Comparison of ENCODE assay signal across 26 cellular contexts in genomic region chr11:31218847-31219246, GRCh38.
DNase-seq lines count a peak whose midpoint lies in the region; ATAC-seq, FAIRE-seq and TF ChIP-seq lines count a peak whose summit lies in the region.
"Had no signal": no experiment of that assay in that cellular context is flagged by ENCODE, and none has a peak within 500 bp of the region (broad histone marks: within the 10 kb centered on the region; RNA-seq: fewer than 3 reads in every experiment).

No MANE protein-coding gene starts in this region.

- no peak for TF ChIP-seq EP300 in H1 (IDR thresholded peaks at IDR 0.05; ENCODE audit: borderline replicate concordance in 1 of 2, low read depth in 2 of 2, low read length in 2 of 2)

- no peaks in the 10 kb centered on the region for H3K9me2 ChIP-seq in GM23338 (ENCODE audit: insufficient read depth)

- no peak overlapping the region for H2BK120ac ChIP-seq in H1 (replicated peaks; ENCODE audit: low read depth, low read length)

- no peak overlapping the region for H2AK5ac ChIP-seq in H1 (ENCODE audit: low read depth, low read length)

- H2BK12ac ChIP-seq in H1 (ENCODE audit: low read depth, low read length) = peak overlapping the region; percentile 82; the same call in 1 of the 2 replicates

- H3K56ac ChIP-seq in H1 (replicated peaks; ENCODE audit: insufficient read length, low read depth, low read length) = no peak overlapping the region

- no peak for TF ChIP-seq RAD21 in H1 (IDR thresholded peaks at IDR 0.05 in 1 of 2, conservative IDR thresholded peaks at IDR 0.05 in 1 of 2; ENCODE audit: low read depth in 2 of 2, low read length in 2 of 2)

- H3K27ac ChIP-seq in GM23338 (ENCODE audit: low read depth) (no peak overlapping the region), H1 (ENCODE audit: low read depth, low read length) (no peak overlapping the region)
- H3K27ac ChIP-seq: BLaER1, SK-N-MC had no signal

- no peak overlapping the region for H3K4me2 ChIP-seq in GM23338
- H3K4me2 ChIP-seq in H1 (ENCODE audit: insufficient read depth in 1 of 2, low read depth in 2 of 2, low read length in 2 of 2) = no peak overlapping the region
- H3K4me2 ChIP-seq: BLaER1 had no signal

- no peak overlapping the region for H4K5ac ChIP-seq in H1 (ENCODE audit: insufficient read length, low read depth, low read length)

- H3K4me3 ChIP-seq in GM23338 (no peak overlapping the region), H1 (ENCODE audit: extremely low read depth in 1 of 4, insufficient read depth in 2 of 4, low read depth in 3 of 4, low read length in 4 of 4) (no peak overlapping the region)
- H3K4me3 ChIP-seq: BLaER1, K562, SK-N-MC had no signal

- TF ChIP-seq POLR2A in H1 (IDR thresholded peaks at IDR 0.05; ENCODE audit: control extremely low read depth in 1 of 2, low read depth in 2 of 2, low read length in 2 of 2) = no peak

- H2BK5ac ChIP-seq in H1 (ENCODE audit: low read depth, low read length) = no peak overlapping the region

- H3K36me3 ChIP-seq in GM23338 (ENCODE audit: insufficient read depth) (no peaks in the 10 kb centered on the region), H1 (ENCODE audit: control insufficient read depth in 2 of 4, insufficient read depth in 4 of 4, low read length in 3 of 4) (no peaks in the 10 kb centered on the region)
- H3K36me3 ChIP-seq: BLaER1 had no signal

- H3K79me1 ChIP-seq in H1 (ENCODE audit: low read depth, low read length) = no peaks in the 10 kb centered on the region

- POLR2A ChIA-PET in H1 (lab: Charles Lee; ENCODE audit: partially characterized antibody) = interaction anchor here (0.6 kb wide), 2 partner anchors 128 to 169 kb away, joined by 3 to 4 read pairs; no protein-coding TSS in a partner anchor

- H3K4me1 Mint-ChIP-seq in GM23338 (peaks cover 5% of the 10 kb centered on the region; the same call in 2 of the 3 replicates), mesothelial cell of epicardium (peaks cover 4% of the 10 kb centered on the region), nephron progenitor cell (peaks cover 4% of the 10 kb centered on the region)
- H3K4me1 Mint-ChIP-seq in activated T-cell treated with anti-CD3 and anti-CD28 coated beads, Interleukin-2, amount 50 U/mL, for 24 hours (ENCODE audit: low read depth) = no peaks in the 10 kb centered on the region
- H3K4me1 Mint-ChIP-seq: CD4-positive, CD25-positive, alpha-beta regulatory T cell had no signal

- no peak overlapping the region for H3K4ac ChIP-seq in H1 (replicated peaks; ENCODE audit: insufficient read length, low read depth, low read length)

- H2BK20ac ChIP-seq in H1 (ENCODE audit: low read length) = no peak overlapping the region

- H2BK15ac ChIP-seq in H1 (ENCODE audit: low read length) = no peak overlapping the region

- no peaks in the 10 kb centered on the region for H3K79me2 ChIP-seq in GM23338 (replicated peaks; ENCODE audit: insufficient read depth)
- H3K79me2 ChIP-seq in H1 (ENCODE audit: control insufficient read depth in 1 of 2, insufficient read depth in 2 of 2, low read length in 2 of 2) = no peaks in the 10 kb centered on the region

- peak overlapping the region; percentile 45; the same call in 1 of the 2 replicates for H2AFZ ChIP-seq in GM23338
- H2AFZ ChIP-seq in H1 (ENCODE audit: low read length) = no peak overlapping the region

- no peak for ATAC-seq in GM23338
- no peak for ATAC-seq in GM19395 (IDR thresholded peaks at IDR 0.05; ENCODE audit: unreplicated experiment)
- ATAC-seq: K562 had no signal

- H3K23ac ChIP-seq in H1 (ENCODE audit: insufficient read length) = no peak overlapping the region

- no peak overlapping the region for H3K18ac ChIP-seq in H1 (ENCODE audit: extremely low read depth, low read length)

- 92% methylated on average over 2 of the region's 2 CpGs; no CpG with 5 or more reads in 1 of the 2 experiments for WGBS in H1 (ENCODE audit: extremely low coverage in 1 of 2, insufficient coverage in 1 of 2, insufficient read length in 1 of 2, insufficient replicate concordance in 2 of 2, low coverage in 1 of 2, low lambda C conversion rate in 2 of 2, missing lambda C conversion rate in 1 of 2), 2 experiments

- TF ChIP-seq CTCF in GM23338 (conservative IDR thresholded peaks at IDR 0.05; ENCODE audit: low read depth in 2 of 2) (no peak), H1 (IDR thresholded peaks at IDR 0.05; ENCODE audit: control extremely low read depth in 1 of 3, insufficient read depth in 1 of 3, low read depth in 1 of 3, low read length in 3 of 3) (no peak), mesothelial cell of epicardium (IDR thresholded peaks at IDR 0.05; ENCODE audit: unreplicated experiment) (no peak), nephron progenitor cell (IDR thresholded peaks at IDR 0.05) (no peak)

- H3F3A ChIP-seq in GM23338 (replicated peaks; ENCODE audit: low read depth) = no peaks in the 10 kb centered on the region

- H4K91ac ChIP-seq in H1 (replicated peaks; ENCODE audit: insufficient read length, low read length) = peak overlapping the region; percentile 81

- H3K27me3 ChIP-seq in GM23338 (ENCODE audit: insufficient read depth) = no peaks in the 10 kb centered on the region
- no peaks in the 10 kb centered on the region for H3K27me3 ChIP-seq in H1 (replicated peaks in 1 of 4; ENCODE audit: control insufficient read depth in 3 of 4, extremely low read depth in 1 of 4, insufficient read depth in 3 of 4, low read length in 3 of 4)
- H3K27me3 ChIP-seq: BLaER1 had no signal

- H3K4me3 Mint-ChIP-seq in GM23338 (no peak overlapping the region), mesothelial cell of epicardium (no peak overlapping the region), nephron progenitor cell (no peak overlapping the region)
- no peak overlapping the region for H3K4me3 Mint-ChIP-seq in activated T-cell treated with anti-CD3 and anti-CD28 coated beads, Interleukin-2, amount 50 U/mL, for 24 hours
- H3K4me3 Mint-ChIP-seq: CD4-positive, CD25-positive, alpha-beta regulatory T cell had no signal

- no peaks in the 10 kb centered on the region for H3K36me3 Mint-ChIP-seq in GM23338 (ENCODE audit: low read depth)
- no peaks in the 10 kb centered on the region for H3K36me3 Mint-ChIP-seq in mesothelial cell of epicardium
- H3K36me3 Mint-ChIP-seq in activated T-cell treated with anti-CD3 and anti-CD28 coated beads, Interleukin-2, amount 50 U/mL, for 24 hours (ENCODE audit: low read depth) = no peaks in the 10 kb centered on the region
- no peaks in the 10 kb centered on the region for H3K36me3 Mint-ChIP-seq in nephron progenitor cell (ENCODE audit: low read depth)
- H3K36me3 Mint-ChIP-seq: CD4-positive, CD25-positive, alpha-beta regulatory T cell had no signal

- H3K23me2 ChIP-seq in H1 (ENCODE audit: low read depth, low read length) = no peaks in the 10 kb centered on the region

- no peaks in the 10 kb centered on the region for H3K4me1 ChIP-seq in GM23338 (ENCODE audit: insufficient read depth)
- no peaks in the 10 kb centered on the region for H3K4me1 ChIP-seq in H1 (replicated peaks in 1 of 4; ENCODE audit: control insufficient read depth in 3 of 4, insufficient read depth in 4 of 4, low read length in 3 of 4)
- H3K4me1 ChIP-seq: BLaER1 had no signal

- H3K27ac Mint-ChIP-seq in GM23338 (peak overlapping the region; percentile 53), mesothelial cell of epicardium (peak overlapping the region; percentile 5), nephron progenitor cell (no peak overlapping the region)
- no peak overlapping the region for H3K27ac Mint-ChIP-seq in activated T-cell treated with anti-CD3 and anti-CD28 coated beads, Interleukin-2, amount 50 U/mL, for 24 hours
- H3K27ac Mint-ChIP-seq: CD4-positive, CD25-positive, alpha-beta regulatory T cell had no signal

- H3K27me3 Mint-ChIP-seq in GM23338 (ENCODE audit: insufficient read depth, low read depth, poor library complexity) (no peaks in the 10 kb centered on the region), mesothelial cell of epicardium (ENCODE audit: low read depth) (no peaks in the 10 kb centered on the region), nephron progenitor cell (ENCODE audit: low read depth, poor library complexity) (no peaks in the 10 kb centered on the region)
- no peaks in the 10 kb centered on the region for H3K27me3 Mint-ChIP-seq in activated T-cell treated with anti-CD3 and anti-CD28 coated beads, Interleukin-2, amount 50 U/mL, for 24 hours
- H3K27me3 Mint-ChIP-seq: CD4-positive, CD25-positive, alpha-beta regulatory T cell had no signal

- no peak overlapping the region for H4K8ac ChIP-seq in H1 (ENCODE audit: extremely low read depth, insufficient read depth, low read length)

- DNase-seq in GM23338 (ENCODE audit: low spot score) (no peak), NCI-H69 (lab: John Stamatoyannopoulos, UW) (peak; percentile 14), H1 (ENCODE audit: low read depth in 1 of 2, low spot score in 2 of 2) (no peak), mesothelial cell of epicardium (ENCODE audit: low spot score in 2 of 2, unreplicated experiment in 2 of 2) (no peak), SW480 (ENCODE audit: low spot score) (no peak), nephron progenitor cell (no peak)
- no peak for DNase-seq in activated T-cell treated with anti-CD3 and anti-CD28 coated beads, Interleukin-2, amount 50 U/mL, for 24 hours
- DNase-seq: CD4-positive, CD25-positive, alpha-beta regulatory T cell; Kasumi-1; MV-4-11; NCI-H1105; NCI-H146; NCI-H1930; NCI-H2107; NCI-H446 treated with DMSO at 0.1 percent for 48 hours; NCI-H526 treated with DMSO at 0.1 percent for 48 hours; SIG-M5 had no signal

- H3K9me3 Mint-ChIP-seq in GM23338 = no peaks in the 10 kb centered on the region
- H3K9me3 Mint-ChIP-seq in mesothelial cell of epicardium = no peaks in the 10 kb centered on the region
- H3K9me3 Mint-ChIP-seq in activated T-cell treated with anti-CD3 and anti-CD28 coated beads, Interleukin-2, amount 50 U/mL, for 24 hours = no peaks in the 10 kb centered on the region
- H3K9me3 Mint-ChIP-seq in nephron progenitor cell = no peaks in the 10 kb centered on the region

- CTCF ChIA-PET in H1 (lab: Charles Lee; ENCODE audit: partially characterized antibody) = interaction anchor here (0.6 to 1.3 kb wide), 10 partner anchors 8 to 590 kb away, joined by 3 to 6 read pairs (median 3); no protein-coding TSS in a partner anchor

- no peaks in the 10 kb centered on the region for H3K9me3 ChIP-seq in H1 (ENCODE audit: insufficient read depth in 2 of 2, low read depth in 1 of 2, low read length in 1 of 2)
- H3K9me3 ChIP-seq: BLaER1 had no signal

- H4K20me1 ChIP-seq in GM23338 (replicated peaks; ENCODE audit: insufficient read depth) (no peaks in the 10 kb centered on the region), H1 (replicated peaks in 1 of 2; ENCODE audit: control insufficient read depth in 1 of 2, insufficient read depth in 2 of 2, low read length in 2 of 2) (no peaks in the 10 kb centered on the region)
- H4K20me1 ChIP-seq: BLaER1 had no signal

- no peak overlapping the region for H3K14ac ChIP-seq in H1 (ENCODE audit: insufficient read length)

- H3K9ac ChIP-seq in H1 (replicated peaks in 1 of 4; ENCODE audit: extremely low read depth in 1 of 4, low read depth in 3 of 4, low read length in 3 of 4) = no peak overlapping the region
- H3K9ac ChIP-seq: BLaER1 had no signal

- no peak for FAIRE-seq in H1 (lab: Jason Lieb, UNC)
- FAIRE-seq: A204.1, D721Med, G401.6, H54, HTR-8/SVneo, K562 had no signal

TF ChIP-seq in GM23338, 12 proteins besides CTCF, POLR2A, EP300 and RAD21 (continues in another document):
- no peak for TF ChIP-seq NANOG (IDR thresholded peaks at IDR 0.05; ENCODE audit: borderline replicate concordance)

TF ChIP-seq in H1, 55 proteins besides CTCF, POLR2A, EP300 and RAD21 (continues in another document):
- no peak for TF ChIP-seq TAF7 (optimal IDR thresholded peaks at IDR 0.05; ENCODE audit: borderline replicate concordance, low read depth, low read length)

Comparison
In these comparisons a context has a peak if more than half of its experiments do, and no peak if none do; other contexts are left out.
1. H3K27ac Mint-ChIP-seq: peak in GM23338 (single experiment) and mesothelial cell of epicardium (single experiment); none in activated T-cell treated with anti-CD3 and anti-CD28 coated beads, Interleukin-2, amount 50 U/mL, for 24 hours (single experiment) and nephron progenitor cell (single experiment).